ENCODE assay signal across 9 cellular contexts in the genomic region with DNA sequence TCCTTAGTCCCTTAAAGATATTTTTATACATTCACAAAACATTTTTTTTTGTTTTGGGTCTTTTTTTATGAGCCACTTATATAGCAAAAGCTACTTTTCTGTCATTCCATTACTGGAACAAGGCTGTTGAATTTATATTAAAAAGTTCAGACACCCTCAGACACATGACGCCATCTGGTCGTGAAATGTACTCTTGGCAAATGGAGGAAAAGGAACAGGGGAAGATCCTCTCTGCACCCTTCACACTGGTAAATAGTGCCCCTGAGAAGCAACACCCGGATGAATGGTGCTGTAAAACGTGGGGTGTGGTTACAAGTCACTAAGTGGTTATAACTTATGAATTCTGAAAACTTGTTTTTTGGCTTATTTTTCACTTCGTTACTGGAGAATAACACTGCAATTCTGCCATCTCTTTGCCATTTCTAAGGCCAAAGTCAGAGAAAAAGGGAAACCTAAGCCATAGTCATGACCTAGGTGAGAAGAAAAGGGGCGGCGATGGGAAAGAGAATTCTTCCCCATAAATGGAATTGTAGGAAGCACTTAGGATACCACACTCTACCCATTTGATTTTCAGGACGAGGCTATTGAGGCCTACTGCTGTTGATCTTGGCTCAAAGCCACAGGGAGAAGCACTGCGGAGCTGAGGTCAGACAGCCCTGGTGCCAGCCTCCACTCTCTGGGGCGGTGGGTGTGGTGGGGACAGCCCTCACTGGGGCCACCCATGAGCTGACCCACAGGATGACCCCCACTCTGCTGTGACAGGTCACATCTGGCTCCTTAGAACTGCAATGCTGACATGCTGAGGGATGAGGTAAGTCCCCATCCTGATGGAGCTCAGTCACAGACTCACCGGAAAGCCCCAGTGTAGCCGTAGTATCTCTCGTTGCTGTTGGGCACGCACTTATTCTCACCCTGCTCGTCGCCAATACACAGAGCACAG. TPM values are rescaled to one million over a fixed set of nuclear protein-coding genes. Genes with fewer than 3 reads are reported as not detected.
A peak's percentile ranks its signal among the peaks of the same experiment; 100 is the strongest.
DNase-seq lines count a peak whose midpoint lies in the region; ATAC-seq and TF ChIP-seq lines count a peak whose summit lies in the region.
"Had no signal": no experiment of that assay in that cellular context is flagged by ENCODE, and none has a peak within 500 bp of the region (broad histone marks: within the 10 kb centered on the region; RNA-seq: fewer than 3 reads in every experiment).

No MANE protein-coding gene starts in this region.

- H2BK120ac ChIP-seq in neuronal stem cell (ENCODE audit: low read depth, low read length), result no peak overlapping the region

- no peaks in the 10 kb centered on the region for H3K9me3 ChIP-seq in colonic mucosa
- no peaks in the 10 kb centered on the region for H3K9me3 ChIP-seq in neuronal stem cell (replicated peaks in 1 of 2; ENCODE audit: control insufficient read depth in 2 of 2, insufficient read depth in 1 of 2, low read depth in 1 of 2, low read length in 2 of 2)
- no peaks in the 10 kb centered on the region for H3K9me3 ChIP-seq in sigmoid colon

- intact Hi-C loops in colonic mucosa (cut with DNase I) (no loop called here), sigmoid colon (cut with DNase I) (loop anchor here (10.0 kb wide), 3 partner anchors 358 to 678 kb away; no protein-coding TSS in a partner anchor)

- H3K4me3 ChIP-seq in colonic mucosa, result no peak overlapping the region
- H3K4me3 ChIP-seq in neuronal stem cell (ENCODE audit: low read length in 2 of 2), result no peak overlapping the region
- H3K4me3 ChIP-seq in sigmoid colon, result no peak overlapping the region

- no peak overlapping the region for H2AFZ ChIP-seq in neuronal stem cell (ENCODE audit: low read length)

- H2BK5ac ChIP-seq in neuronal stem cell (ENCODE audit: low read length), result no peak overlapping the region

- no peak overlapping the region for H2AK5ac ChIP-seq in neuronal stem cell (ENCODE audit: low read depth, low read length)

- no peak overlapping the region for H4K8ac ChIP-seq in neuronal stem cell (ENCODE audit: low read depth, low read length)

- no peaks in the 10 kb centered on the region for H3K27me3 Mint-ChIP-seq in activated T-helper 17 cell treated with anti-CD3 and anti-CD28 coated beads, Interleukin-2, amount 50 U/mL, for 72 hours

- no peaks in the 10 kb centered on the region for H3K79me1 ChIP-seq in neuronal stem cell (ENCODE audit: low read depth, low read length)

- H3K4me3 Mint-ChIP-seq in activated T-helper 17 cell treated with anti-CD3 and anti-CD28 coated beads, Interleukin-2, amount 50 U/mL, for 72 hours, result no peak overlapping the region

- H3K27ac ChIP-seq in colonic mucosa (no peak overlapping the region), neuronal stem cell (replicated peaks; ENCODE audit: low read length) (no peak overlapping the region), sigmoid colon (no peak overlapping the region)

- no CpG with 5 or more reads among the region's 16 CpGs for WGBS in neuronal stem cell (ENCODE audit: extremely low coverage in 2 of 2, insufficient read length in 2 of 2, insufficient replicate concordance in 1 of 2), 2 donors
- 47 to 74% methylated on average over 16 of the region's 16 CpGs for WGBS in sigmoid colon, 2 donors

- no peak overlapping the region for H3K4me2 ChIP-seq in neuronal stem cell (ENCODE audit: insufficient read depth, low read length, poor library complexity, severe bottlenecking)

- H3K4ac ChIP-seq in neuronal stem cell (ENCODE audit: low read length), result no peak overlapping the region

- no peak overlapping the region for H2BK12ac ChIP-seq in neuronal stem cell (ENCODE audit: low read length)

- peak; percentile 25 to 28 for DNase-seq in NOMO-1 (lab: John Stamatoyannopoulos, UW; ENCODE audit: unreplicated experiment in 2 of 2)
- DNase-seq in NOMO-1 treated with dmso at 0.1 percent for 144 hours (lab: John Stamatoyannopoulos, UW; ENCODE audit: unreplicated experiment), result no peak
- peak; percentile 7 for DNase-seq in NCI-H748 treated with DMSO at 0.1 percent for 48 hours (lab: John Stamatoyannopoulos, UW)
- peak; percentile 64 for DNase-seq in colonic mucosa
- peak; percentile 21 for DNase-seq in neuronal stem cell (ENCODE audit: low spot score)
- no peak for DNase-seq in sigmoid colon
- DNase-seq in activated CD4-positive, CD25-positive, alpha-beta regulatory T cell treated with anti-CD3 and anti-CD28 coated beads, Interleukin-2, amount 50 U/mL, for 72 hours, result no peak

- no peak for ATAC-seq in activated T-helper 17 cell treated with anti-CD3 and anti-CD28 coated beads, Interleukin-2, amount 50 U/mL, for 72 hours (replicated peaks)

- H3K14ac ChIP-seq in neuronal stem cell (ENCODE audit: low read length), result no peak overlapping the region

- H3K18ac ChIP-seq in neuronal stem cell (ENCODE audit: low read length), result no peak overlapping the region

- no peak overlapping the region for H4K91ac ChIP-seq in neuronal stem cell (ENCODE audit: low read depth, low read length, poor library complexity)

- H3K27ac Mint-ChIP-seq in activated T-helper 17 cell treated with anti-CD3 and anti-CD28 coated beads, Interleukin-2, amount 50 U/mL, for 72 hours, result no peak overlapping the region

- no peaks in the 10 kb centered on the region for H3K4me1 ChIP-seq in colonic mucosa
- peaks cover 0 to 2% of the 10 kb centered on the region in 2 donors for H3K4me1 ChIP-seq in neuronal stem cell (ENCODE audit: control insufficient read depth in 2 of 2, insufficient read depth in 1 of 2, low read depth in 1 of 2, low read length in 2 of 2)
- H3K4me1 ChIP-seq in sigmoid colon, result no peaks in the 10 kb centered on the region

- peaks cover 19% of the 10 kb centered on the region for H3K4me1 Mint-ChIP-seq in activated T-helper 17 cell treated with anti-CD3 and anti-CD28 coated beads, Interleukin-2, amount 50 U/mL, for 72 hours

- no peak overlapping the region for H2BK15ac ChIP-seq in neuronal stem cell (ENCODE audit: low read length)

- H3K9me3 Mint-ChIP-seq in activated T-helper 17 cell treated with anti-CD3 and anti-CD28 coated beads, Interleukin-2, amount 50 U/mL, for 72 hours, result no peaks in the 10 kb centered on the region

- H3K36me3 ChIP-seq in colonic mucosa (no peaks in the 10 kb centered on the region), neuronal stem cell (replicated peaks in 1 of 2; ENCODE audit: control insufficient read depth in 2 of 2, insufficient read depth in 2 of 2, low read length in 2 of 2) (no peaks in the 10 kb centered on the region), sigmoid colon (no peaks in the 10 kb centered on the region)

- no peak for TF ChIP-seq EP300 in sigmoid colon (IDR thresholded peaks at IDR 0.05)

- no peaks in the 10 kb centered on the region for H3K36me3 Mint-ChIP-seq in activated T-helper 17 cell treated with anti-CD3 and anti-CD28 coated beads, Interleukin-2, amount 50 U/mL, for 72 hours (ENCODE audit: low read depth)

- TF ChIP-seq POLR2A in sigmoid colon (IDR thresholded peaks at IDR 0.05), result no peak

- no peaks in the 10 kb centered on the region for H3K27me3 ChIP-seq in colonic mucosa
- no peaks in the 10 kb centered on the region for H3K27me3 ChIP-seq in neuronal stem cell (ENCODE audit: control insufficient read depth in 3 of 3, insufficient read depth in 3 of 3, low read depth in 1 of 3, low read length in 3 of 3)
- H3K27me3 ChIP-seq in sigmoid colon, result no peaks in the 10 kb centered on the region

- H3K9ac ChIP-seq in colonic mucosa (ENCODE audit: low read depth in 2 of 2, low read length in 2 of 2) (no peak overlapping the region), neuronal stem cell (ENCODE audit: low read depth, low read length, poor library complexity) (no peak overlapping the region)

- peak overlapping the region; percentile 50 for H3K23ac ChIP-seq in neuronal stem cell (ENCODE audit: low read depth, low read length, poor library complexity)

- TF ChIP-seq CTCF in colonic mucosa (IDR thresholded peaks at IDR 0.05), result no peak
- TF ChIP-seq CTCF in sigmoid colon (IDR thresholded peaks at IDR 0.05), result peak in 2 of 4 experiments; percentile 66 to 72

RNA-seq across cellular contexts. Expression of gene LTF, which starts 21.8 kb away (rescaled TPM):
- total RNA-seq in colonic mucosa (1 to 10 TPM; 1.0 to 1.6 TPM), sigmoid colon (under 1 TPM in 3 of 4 donors, not detected in 1; 0.16 to 0.36 (median 0.28) TPM)
- not detected for polyA plus RNA-seq in neuronal stem cell (2013, experiment 1 of 2)
- 0.01 TPM for polyA plus RNA-seq in neuronal stem cell (2013, experiment 2 of 2)
- polyA plus RNA-seq in sigmoid colon, result 10 to 100 TPM in 1 of 3 donors, 1 to 10 TPM in 1, not detected in 1; 1.2 to 38.0 TPM
- total RNA-seq in activated T-helper 17 cell treated with anti-CD3 and anti-CD28 coated beads, Interleukin-2, amount 50 U/mL, for 72 hours, result not detected
- total RNA-seq: activated CD8-positive, alpha-beta memory T cell treated with anti-CD3 and anti-CD28 coated beads for 36 hours had no signal

RNA-seq across cellular contexts. Expression of gene CCRL2, which starts 35.8 kb away (rescaled TPM):
- total RNA-seq in colonic mucosa (10 to 100 TPM; 10.9 to 17.6 TPM), sigmoid colon (1 to 10 TPM in 1 of 4 donors, under 1 TPM in 2, not detected in 1; 0.71 to 3.0 (median 0.99) TPM)
- polyA plus RNA-seq in neuronal stem cell (2013, experiment 1 of 2), result not detected
- not detected for polyA plus RNA-seq in neuronal stem cell (2013, experiment 2 of 2)
- polyA plus RNA-seq in sigmoid colon, result 10 to 100 TPM in 1 of 3 donors, 1 to 10 TPM in 2; 3.0 to 11.2 (median 4.4) TPM
- total RNA-seq in activated T-helper 17 cell treated with anti-CD3 and anti-CD28 coated beads, Interleukin-2, amount 50 U/mL, for 72 hours, result 1 to 10 TPM; 2.1 to 3.7 TPM

RNA-seq across cellular contexts. Expression of gene RTP3, which starts 54.9 kb away (rescaled TPM):
- total RNA-seq in colonic mucosa, result not detected
- not detected for polyA plus RNA-seq in neuronal stem cell (2013, experiment 1 of 2)
- polyA plus RNA-seq in neuronal stem cell (2013, experiment 2 of 2), result not detected
- not detected for total RNA-seq in sigmoid colon
- polyA plus RNA-seq in sigmoid colon, result not detected
- not detected for total RNA-seq in activated T-helper 17 cell treated with anti-CD3 and anti-CD28 coated beads, Interleukin-2, amount 50 U/mL, for 72 hours
- total RNA-seq: activated CD8-positive, alpha-beta memory T cell treated with anti-CD3 and anti-CD28 coated beads for 36 hours had no signal

Comparison
In these comparisons a context has a peak if more than half of its experiments do, and no peak if none do; other contexts are left out.
1. DNase-seq: peak in NOMO-1 (2 of 2), NCI-H748 treated with DMSO at 0.1 percent for 48 hours (single experiment), colonic mucosa (single experiment) and neuronal stem cell (single experiment); none in NOMO-1 treated with dmso at 0.1 percent for 144 hours (single experiment), sigmoid colon (single experiment) and activated CD4-positive, CD25-positive, alpha-beta regulatory T cell treated with anti-CD3 and anti-CD28 coated beads, Interleukin-2, amount 50 U/mL, for 72 hours (single experiment).